In genomic region chr2:216115224-216115582, GRCh38 we compare ENCODE assay signal across 8 cellular contexts.
A peak's percentile ranks its signal among the peaks of the same experiment; 100 is the strongest.
DNase-seq lines count a peak whose midpoint lies in the region; ATAC-seq and TF ChIP-seq lines count a peak whose summit lies in the region.

No MANE protein-coding gene starts in this region.

- H3K27me3 ChIP-seq in DOHH2 (ENCODE audit: control insufficient read depth, low read length) = no peaks in the 10 kb centered on the region
- H3K27me3 ChIP-seq in adipocyte (replicated peaks; ENCODE audit: control insufficient read depth, insufficient read depth, low read length) = no peaks in the 10 kb centered on the region

- peak overlapping the region; percentile 95 to 98 for H3K27ac Mint-ChIP-seq in stimulated activated naive CD8-positive, alpha-beta T cell treated with anti-CD3 and anti-CD28 coated beads, Interleukin-15, amount 100 ng/mL, for 72 hours

- H3K36me3 ChIP-seq in DOHH2 (ENCODE audit: control insufficient read depth, low read length) (peaks cover 98% of the 10 kb centered on the region), adipocyte (ENCODE audit: control insufficient read depth, insufficient read depth, low read length, severe bottlenecking) (peaks cover 75% of the 10 kb centered on the region)

- H3K4me1 ChIP-seq in DOHH2 (ENCODE audit: control insufficient read depth, low read length) (peaks cover 59% of the 10 kb centered on the region), adipocyte (ENCODE audit: control insufficient read depth, insufficient read depth, low read length) (peaks cover 65% of the 10 kb centered on the region)

- TF ChIP-seq CTCF in DOHH2 (IDR thresholded peaks at IDR 0.05; ENCODE audit: low read depth, low read length, poor library complexity, severe bottlenecking) = no peak

- H3K4me3 ChIP-seq in DOHH2 (ENCODE audit: low read length) (peak overlapping the region; percentile 82), adipocyte (ENCODE audit: low read length) (peak overlapping the region; percentile 84)

- peak overlapping the region; percentile 49 for H3K27ac ChIP-seq in DOHH2 (ENCODE audit: low read depth, low read length)

- peak overlapping the region; percentile 91 for H3K4me2 ChIP-seq in DOHH2 (ENCODE audit: low read length)

- no peak for ATAC-seq in stimulated activated naive CD8-positive, alpha-beta T cell treated with anti-CD3 and anti-CD28 coated beads, Interleukin-15, amount 100 ng/mL, for 72 hours
- ATAC-seq in HG03354 (IDR thresholded peaks at IDR 0.05; ENCODE audit: poor library complexity, severe bottlenecking, unreplicated experiment) = no peak
- no peak for ATAC-seq in GM21619 (IDR thresholded peaks at IDR 0.05; ENCODE audit: unreplicated experiment)

- H3K9me3 Mint-ChIP-seq in stimulated activated naive CD8-positive, alpha-beta T cell treated with anti-CD3 and anti-CD28 coated beads, Interleukin-15, amount 100 ng/mL, for 72 hours = no peaks in the 10 kb centered on the region

- peak overlapping the region; percentile 83 to 90 for H3K4me3 Mint-ChIP-seq in stimulated activated naive CD8-positive, alpha-beta T cell treated with anti-CD3 and anti-CD28 coated beads, Interleukin-15, amount 100 ng/mL, for 72 hours

- peaks cover 92% of the 10 kb centered on the region for H3K79me2 ChIP-seq in DOHH2 (ENCODE audit: control insufficient read depth, low read length)

- peaks cover 43% of the 10 kb centered on the region for H4K20me1 ChIP-seq in DOHH2 (ENCODE audit: control insufficient read depth, insufficient read depth, low read depth, low read length)

- H3K9me3 ChIP-seq in DOHH2 (ENCODE audit: control insufficient read depth, insufficient read depth, low read length) (no peaks in the 10 kb centered on the region), adipocyte (ENCODE audit: control insufficient read depth, low read length) (no peaks in the 10 kb centered on the region)

- H3F3A ChIP-seq in DOHH2 (ENCODE audit: control insufficient read depth, insufficient read depth) = peaks cover 47% of the 10 kb centered on the region

- peak overlapping the region; percentile 89 for H3K9ac ChIP-seq in adipocyte (ENCODE audit: low read length)

- peak; percentile 35 for DNase-seq in NCI-H2029 (lab: John Stamatoyannopoulos, UW)
- no peak for DNase-seq in adipocyte (ENCODE audit: low read depth)
- peak; percentile 10 for DNase-seq in iPS-NIHi11 (ENCODE audit: low spot score)
- no peak for DNase-seq in stimulated activated naive CD8-positive, alpha-beta T cell treated with anti-CD3 and anti-CD28 coated beads, Interleukin-15, amount 100 ng/mL, for 72 hours
- no peak for DNase-seq in activated CD8-positive, alpha-beta memory T cell treated with anti-CD3 and anti-CD28 coated beads, Interleukin-2, amount 50 U/mL, for 4 hours

- H3K27me3 Mint-ChIP-seq in stimulated activated naive CD8-positive, alpha-beta T cell treated with anti-CD3 and anti-CD28 coated beads, Interleukin-15, amount 100 ng/mL, for 72 hours = no peaks in the 10 kb centered on the region

- no peaks in the 10 kb centered on the region for H3K9me2 ChIP-seq in DOHH2 (replicated peaks; ENCODE audit: control insufficient read depth, low read length)

- peaks cover 94% of the 10 kb centered on the region for H3K4me1 Mint-ChIP-seq in stimulated activated naive CD8-positive, alpha-beta T cell treated with anti-CD3 and anti-CD28 coated beads, Interleukin-15, amount 100 ng/mL, for 72 hours

Comparison
In these comparisons a context has a peak if more than half of its experiments do, and no peak if none do; other contexts are left out.
1. DNase-seq: peak in NCI-H2029 (single experiment) and iPS-NIHi11 (single experiment); none in adipocyte (single experiment), stimulated activated naive CD8-positive, alpha-beta T cell treated with anti-CD3 and anti-CD28 coated beads, Interleukin-15, amount 100 ng/mL, for 72 hours (0 of 2) and activated CD8-positive, alpha-beta memory T cell treated with anti-CD3 and anti-CD28 coated beads, Interleukin-2, amount 50 U/mL, for 4 hours (single experiment).